8 cellular contexts compared by ENCODE assay signal in the genomic region with DNA sequence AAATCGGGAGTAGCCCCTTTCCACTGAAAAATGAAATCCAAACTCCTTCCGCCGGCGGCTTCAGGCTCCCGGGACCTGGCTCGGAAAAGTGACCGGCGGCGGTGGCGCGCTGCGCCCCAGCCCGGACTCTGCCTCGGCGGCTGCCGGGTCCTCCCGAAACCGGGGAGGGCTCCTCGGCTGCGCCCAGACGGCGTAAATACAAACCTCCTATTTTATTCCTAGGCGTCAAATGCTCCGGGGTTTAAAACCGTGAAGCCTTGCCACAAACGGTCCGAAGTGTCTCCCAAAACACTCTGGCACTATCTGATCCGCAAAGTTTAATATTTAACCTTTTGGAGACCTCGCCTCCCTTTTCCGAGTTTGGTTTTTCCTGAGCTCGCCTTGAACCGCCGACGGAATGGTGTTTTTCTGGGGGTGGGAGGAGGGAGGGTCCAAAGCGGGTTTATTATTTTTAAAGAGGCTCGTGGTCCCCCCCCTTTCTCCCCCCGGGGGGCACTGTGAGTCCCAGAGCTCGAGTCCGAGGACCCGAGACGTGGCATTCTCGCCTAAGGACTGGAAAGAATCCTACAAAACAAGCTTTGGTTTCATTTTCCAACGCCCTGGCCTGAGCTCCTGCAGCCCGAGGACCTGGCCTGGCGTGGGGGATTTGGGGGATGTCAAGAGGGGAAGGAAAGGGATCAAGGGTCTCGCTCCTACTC. TPM values are rescaled to one million over a fixed set of nuclear protein-coding genes. Genes with fewer than 3 reads are reported as not detected.
DNase-seq lines count a peak whose midpoint lies in the region; ATAC-seq and TF ChIP-seq lines count a peak whose summit lies in the region.

No MANE protein-coding gene starts in this region.

- peak overlapping the region; percentile 88 for H3K27ac ChIP-seq in SJCRH30
- H3K27ac ChIP-seq in effector memory CD4-positive, alpha-beta T cell (ENCODE audit: insufficient read depth, low read length, poor library complexity, severe bottlenecking) = no peak overlapping the region
- H3K27ac ChIP-seq in thoracic aorta = peak overlapping the region; percentile 98

- TF ChIP-seq CTCF in GM12865 (IDR thresholded peaks at IDR 0.05; ENCODE audit: insufficient read depth, low read depth, low read length, missing control alignments) (no peak), thoracic aorta (IDR thresholded peaks at IDR 0.05) (no peak)

- in situ Hi-C loops in ACHN (cut with HindIII; ENCODE audit: low pct_ligation_motif_present, low pct_unique_long_range_greater_than_20kb, low sequenced_read_pairs) = no loop called here

- H3K9me3 ChIP-seq in SJCRH30 (replicated peaks) = no peaks in the 10 kb centered on the region
- no peaks in the 10 kb centered on the region for H3K9me3 ChIP-seq in effector memory CD4-positive, alpha-beta T cell (ENCODE audit: control insufficient read depth, low read length)
- H3K9me3 ChIP-seq in thoracic aorta = no peaks in the 10 kb centered on the region

- peak; percentile 87 for DNase-seq in ACHN
- no peak for DNase-seq in GM12865 (ENCODE audit: low read depth)
- peak; percentile 66 to 69 for DNase-seq in SJCRH30
- DNase-seq in effector memory CD4-positive, alpha-beta T cell = no peak
- peak; percentile 71 for DNase-seq in medulla oblongata (ENCODE audit: extremely low spot score)
- no peak for DNase-seq in thoracic aorta (ENCODE audit: low spot score)
- no peak for DNase-seq in activated effector memory CD4-positive, alpha-beta T cell treated with Interleukin-2 at 50 U/mL for 16 hours
- DNase-seq in NCI-H2171 treated with DMSO at 0.1 percent for 48 hours (lab: John Stamatoyannopoulos, UW) = no peak

- no peaks in the 10 kb centered on the region for H3K36me3 ChIP-seq in SJCRH30
- H3K36me3 ChIP-seq in effector memory CD4-positive, alpha-beta T cell (ENCODE audit: control insufficient read depth, insufficient read depth, low read length) = no peaks in the 10 kb centered on the region
- H3K36me3 ChIP-seq in thoracic aorta = peaks cover 3% of the 10 kb centered on the region

- no peaks in the 10 kb centered on the region for H3K27me3 ChIP-seq in SJCRH30
- H3K27me3 ChIP-seq in effector memory CD4-positive, alpha-beta T cell (replicated peaks; ENCODE audit: control insufficient read depth, insufficient read depth, low read length, poor library complexity, severe bottlenecking) = peaks cover 87% of the 10 kb centered on the region
- no peaks in the 10 kb centered on the region for H3K27me3 ChIP-seq in thoracic aorta (replicated peaks; ENCODE audit: insufficient read depth)

- no peak for ATAC-seq in thoracic aorta (ENCODE audit: insufficient number of reproducible peaks, low FRiP score, low read depth)

- H3K4me3 ChIP-seq in GM12865 (ENCODE audit: low read depth, low read length) (peak overlapping the region; percentile 50), SJCRH30 (peak overlapping the region; percentile 97), thoracic aorta (peak overlapping the region; percentile 99)
- peak overlapping the region; percentile 65 for H3K4me3 ChIP-seq in effector memory CD4-positive, alpha-beta T cell (ENCODE audit: insufficient read depth, low read depth, low read length, poor library complexity, severe bottlenecking)

- H3K4me1 ChIP-seq in SJCRH30 (peaks cover 15% of the 10 kb centered on the region; the same call in 1 of the 2 replicates), thoracic aorta (ENCODE audit: control insufficient read depth in 1 of 2, low read depth in 2 of 2) (peaks cover 5 to 21% of the 10 kb centered on the region in 2 donors)
- H3K4me1 ChIP-seq in effector memory CD4-positive, alpha-beta T cell (ENCODE audit: control insufficient read depth, insufficient read depth, low read length, poor library complexity, severe bottlenecking) = peaks cover 76% of the 10 kb centered on the region

RNA-seq across cellular contexts. Expression of gene TNRC18, which starts 1.9 kb away (rescaled TPM):
- total RNA-seq in SJCRH30 (2014; rRNA removed; shearing (Covaris generic)) = 24.5 and 31.1 TPM in 2 replicates
- total RNA-seq in thoracic aorta = 100 to 1,000 TPM; 182 to 244 TPM

Comparison
In these comparisons a context has a peak if more than half of its experiments do, and no peak if none do; other contexts are left out.
1. DNase-seq: peak in ACHN (single experiment), SJCRH30 (2 of 2) and medulla oblongata (single experiment); none in GM12865 (single experiment), effector memory CD4-positive, alpha-beta T cell (0 of 3), thoracic aorta (single experiment), activated effector memory CD4-positive, alpha-beta T cell treated with Interleukin-2 at 50 U/mL for 16 hours (single experiment) and NCI-H2171 treated with DMSO at 0.1 percent for 48 hours (single experiment).
2. Peak in every context shown above with its lines, with median percentiles within 50 percentile points of each other: H3K4me3 ChIP-seq.